8 cellular contexts compared by ENCODE assay signal in genomic region chr16:637081-638018, GRCh38. TPM values are rescaled to one million over a fixed set of nuclear protein-coding genes. Genes with fewer than 3 reads are reported as not detected.
A peak's percentile ranks its signal among the peaks of the same experiment; 100 is the strongest.
DNase-seq lines count a peak whose midpoint lies in the region; ATAC-seq and TF ChIP-seq lines count a peak whose summit lies in the region.

No MANE protein-coding gene starts in this region.

- no peaks in the 10 kb centered on the region for H3K36me3 Mint-ChIP-seq in natural killer cell
- peaks cover 24% of the 10 kb centered on the region for H3K36me3 Mint-ChIP-seq in stimulated activated effector memory CD8-positive, alpha-beta T cell treated with anti-CD3 and anti-CD28 coated beads, Interleukin-12 subunit alpha, Interleukin-12 subunit beta, amount 100 ng/mL, for 72 hours

- DNase-seq in NCI-H1436 (lab: John Stamatoyannopoulos, UW) (peak; percentile 84), NCI-H1436 treated with DMSO at 0.1 percent for 48 hours (lab: John Stamatoyannopoulos, UW) (no peak), NCI-H2227 treated with DMSO at 0.1 percent for 48 hours (lab: John Stamatoyannopoulos, UW) (peak; percentile 88), activated T-helper 1 cell treated with Interleukin-2 at 50 U/mL for 16 hours (ENCODE audit: low read depth) (peak; percentile 77), fibroblast of gingiva (ENCODE audit: low read depth) (peak; percentile 88), natural killer cell (no peak), H4 (ENCODE audit: low spot score) (no peak)
- no peak for DNase-seq in stimulated activated effector memory CD8-positive, alpha-beta T cell treated with anti-CD3 and anti-CD28 coated beads, Interleukin-12 subunit alpha, Interleukin-12 subunit beta, amount 100 ng/mL, for 72 hours (ENCODE audit: low spot score in 2 of 2)

- TF ChIP-seq CTCF in natural killer cell (IDR thresholded peaks at IDR 0.05), result no peak

- H3K9me3 Mint-ChIP-seq in natural killer cell, result no peaks in the 10 kb centered on the region
- H3K9me3 Mint-ChIP-seq in stimulated activated effector memory CD8-positive, alpha-beta T cell treated with anti-CD3 and anti-CD28 coated beads, Interleukin-12 subunit alpha, Interleukin-12 subunit beta, amount 100 ng/mL, for 72 hours, result no peaks in the 10 kb centered on the region

- H3K4me1 Mint-ChIP-seq in natural killer cell, result peaks cover 7 to 18% of the 10 kb centered on the region in 2 donors
- peaks cover 19% of the 10 kb centered on the region for H3K4me1 Mint-ChIP-seq in stimulated activated effector memory CD8-positive, alpha-beta T cell treated with anti-CD3 and anti-CD28 coated beads, Interleukin-12 subunit alpha, Interleukin-12 subunit beta, amount 100 ng/mL, for 72 hours

- peak; percentile 71 to 88 (median 74) for ATAC-seq in natural killer cell
- ATAC-seq in stimulated activated effector memory CD8-positive, alpha-beta T cell treated with anti-CD3 and anti-CD28 coated beads, Interleukin-12 subunit alpha, Interleukin-12 subunit beta, amount 100 ng/mL, for 72 hours, result peak; percentile 0

- intact Hi-C loops in natural killer cell (cut with micrococcal nuclease), result no loop called here

- H3K27ac Mint-ChIP-seq in natural killer cell, result peak overlapping the region; percentile 98 to 100
- peak overlapping the region; percentile 100 for H3K27ac Mint-ChIP-seq in stimulated activated effector memory CD8-positive, alpha-beta T cell treated with anti-CD3 and anti-CD28 coated beads, Interleukin-12 subunit alpha, Interleukin-12 subunit beta, amount 100 ng/mL, for 72 hours

- H3K27me3 Mint-ChIP-seq in natural killer cell (ENCODE audit: low read depth in 2 of 2), result peaks cover 0 to 3% of the 10 kb centered on the region in 2 donors

- peak overlapping the region; percentile 98 for H3K4me3 Mint-ChIP-seq in natural killer cell
- peak overlapping the region; percentile 92 for H3K4me3 Mint-ChIP-seq in stimulated activated effector memory CD8-positive, alpha-beta T cell treated with anti-CD3 and anti-CD28 coated beads, Interleukin-12 subunit alpha, Interleukin-12 subunit beta, amount 100 ng/mL, for 72 hours

RNA-seq across cellular contexts. Expression of gene METTL26, which starts 1.2 kb away (rescaled TPM):
- total RNA-seq in natural killer cell, result 10 to 100 TPM; 33.7 to 36.3 (median 36.1) TPM
- total RNA-seq in H4 (2014; rRNA removed; shearing (Covaris generic)), result 85.7 and 112 TPM in 2 replicates

RNA-seq across cellular contexts. Expression of gene MCRIP2, which starts 4.3 kb away (rescaled TPM):
- 10 to 100 TPM; 11.3 to 17.4 (median 15.7) TPM for total RNA-seq in natural killer cell
- 11.9 and 14.5 TPM in 2 replicates for total RNA-seq in H4 (2014; rRNA removed; shearing (Covaris generic))

RNA-seq across cellular contexts. Expression of gene WFIKKN1, which starts 6.6 kb away (rescaled TPM):
- total RNA-seq in natural killer cell, result 1 to 10 TPM in 1 of 3 donors, under 1 TPM in 2; 0.60 to 1.7 (median 0.75) TPM
- total RNA-seq in H4 (2014; rRNA removed; shearing (Covaris generic)), result not detected in 2 replicates

RNA-seq across cellular contexts. Expression of gene WDR90, which starts 11.8 kb away (rescaled TPM):
- total RNA-seq in natural killer cell, result 10 to 100 TPM; 16.7 to 22.8 (median 20.2) TPM
- total RNA-seq in H4 (2014; rRNA removed; shearing (Covaris generic)), result 2.5 and 4.8 TPM in 2 replicates

RNA-seq across cellular contexts. Expression of gene RHOT2, which starts 30.6 kb away (rescaled TPM):
- 100 to 1,000 TPM; 205 to 216 (median 211) TPM for total RNA-seq in natural killer cell
- total RNA-seq in H4 (2014; rRNA removed; shearing (Covaris generic)), result 6.5 and 32.0 TPM in 2 replicates

Comparison
In these comparisons a context has a peak if more than half of its experiments do, and no peak if none do; other contexts are left out.
1. DNase-seq: peak in NCI-H1436 (single experiment), NCI-H2227 treated with DMSO at 0.1 percent for 48 hours (single experiment), activated T-helper 1 cell treated with Interleukin-2 at 50 U/mL for 16 hours (single experiment) and fibroblast of gingiva (single experiment); none in NCI-H1436 treated with DMSO at 0.1 percent for 48 hours (single experiment), natural killer cell (single experiment), stimulated activated effector memory CD8-positive, alpha-beta T cell treated with anti-CD3 and anti-CD28 coated beads, Interleukin-12 subunit alpha, Interleukin-12 subunit beta, amount 100 ng/mL, for 72 hours (0 of 2) and H4 (single experiment).